ENCODE assay signal across 7 cellular contexts in genomic region chr16:66740533-66740932, GRCh38. TPM values are rescaled to one million over a fixed set of nuclear protein-coding genes. Genes with fewer than 3 reads are reported as not detected.
A peak's percentile ranks its signal among the peaks of the same experiment; 100 is the strongest.
DNase-seq lines count a peak whose midpoint lies in the region; ATAC-seq and TF ChIP-seq lines count a peak whose summit lies in the region.

No MANE protein-coding gene starts in this region.

- H3K4me1 ChIP-seq in Loucy (ENCODE audit: insufficient read depth, low read length, poor library complexity, severe bottlenecking) = peaks cover 16% of the 10 kb centered on the region

- no peak overlapping the region for H3K4me3 ChIP-seq in Loucy (ENCODE audit: low read length, poor library complexity, severe bottlenecking)
- H3K4me3 ChIP-seq in brain microvascular endothelial cell (ENCODE audit: low read depth, low read length) = no peak overlapping the region

- no peak for TF ChIP-seq CTCF in Loucy (conservative IDR thresholded peaks at IDR 0.05; ENCODE audit: low read length)
- no peak for TF ChIP-seq CTCF in brain microvascular endothelial cell (IDR thresholded peaks at IDR 0.05; ENCODE audit: low read depth, low read length, missing control alignments)

- H3K4me2 ChIP-seq in Loucy (ENCODE audit: low read depth, low read length, poor library complexity, severe bottlenecking) = peak overlapping the region; percentile 23

- H3K9me2 ChIP-seq in Loucy (replicated peaks; ENCODE audit: low read depth, low read length) = no peaks in the 10 kb centered on the region

- H3K36me3 ChIP-seq in Loucy (ENCODE audit: insufficient read depth, low read length) (peaks cover 82% of the 10 kb centered on the region), brain microvascular endothelial cell (replicated peaks) (peaks cover 67% of the 10 kb centered on the region)

- H3K9me3 ChIP-seq in Loucy (ENCODE audit: insufficient read depth, low read depth, low read length) = no peaks in the 10 kb centered on the region

- H3F3A ChIP-seq in Loucy (ENCODE audit: low read depth) = no peaks in the 10 kb centered on the region

- no peak for ATAC-seq in HG02870 (IDR thresholded peaks at IDR 0.05; ENCODE audit: unreplicated experiment)

- DNase-seq in brain microvascular endothelial cell = no peak
- peak; percentile 49 for DNase-seq in iris pigment epithelial cell (ENCODE audit: low read depth)
- DNase-seq in SIG-M5 treated with dmso at 0.1 percent for 504 hours (lab: John Stamatoyannopoulos, UW; ENCODE audit: unreplicated experiment) = no peak
- DNase-seq in NCI-H128 (lab: John Stamatoyannopoulos, UW; ENCODE audit: unreplicated experiment) = no peak

- H3K9ac ChIP-seq in Loucy (ENCODE audit: low read depth, low read length, poor library complexity, severe bottlenecking) = no peak overlapping the region

- peaks cover 58% of the 10 kb centered on the region for H4K20me1 ChIP-seq in Loucy (ENCODE audit: insufficient read depth, low read length, poor library complexity, severe bottlenecking)

- in situ Hi-C loops in brain microvascular endothelial cell (cut with HindIII; ENCODE audit: low pct_ligation_motif_present, low sequenced_read_pairs) = no loop called here

- H2AFZ ChIP-seq in Loucy (ENCODE audit: low read length) = no peak overlapping the region

- H3K27me3 ChIP-seq in Loucy (ENCODE audit: insufficient read depth, low read length, poor library complexity, severe bottlenecking) (no peaks in the 10 kb centered on the region), brain microvascular endothelial cell (replicated peaks) (no peaks in the 10 kb centered on the region)

- H3K27ac ChIP-seq in brain microvascular endothelial cell = peak overlapping the region; percentile 90
- H3K27ac ChIP-seq in temporal lobe (ENCODE audit: low read depth, low read length) = peak overlapping the region; percentile 97

- H3K79me2 ChIP-seq in Loucy (ENCODE audit: insufficient read depth, low read length) = peaks cover 95% of the 10 kb centered on the region

RNA-seq across cellular contexts. Expression of gene DYNC1LI2, which starts 10.9 kb away (rescaled TPM):
- total RNA-seq in temporal lobe = 153 TPM

RNA-seq across cellular contexts. Expression of gene CMTM4, which starts 44.0 kb away (rescaled TPM):
- total RNA-seq in temporal lobe = 42.5 TPM
